8 cellular contexts compared by ENCODE assay signal in the genomic region with DNA sequence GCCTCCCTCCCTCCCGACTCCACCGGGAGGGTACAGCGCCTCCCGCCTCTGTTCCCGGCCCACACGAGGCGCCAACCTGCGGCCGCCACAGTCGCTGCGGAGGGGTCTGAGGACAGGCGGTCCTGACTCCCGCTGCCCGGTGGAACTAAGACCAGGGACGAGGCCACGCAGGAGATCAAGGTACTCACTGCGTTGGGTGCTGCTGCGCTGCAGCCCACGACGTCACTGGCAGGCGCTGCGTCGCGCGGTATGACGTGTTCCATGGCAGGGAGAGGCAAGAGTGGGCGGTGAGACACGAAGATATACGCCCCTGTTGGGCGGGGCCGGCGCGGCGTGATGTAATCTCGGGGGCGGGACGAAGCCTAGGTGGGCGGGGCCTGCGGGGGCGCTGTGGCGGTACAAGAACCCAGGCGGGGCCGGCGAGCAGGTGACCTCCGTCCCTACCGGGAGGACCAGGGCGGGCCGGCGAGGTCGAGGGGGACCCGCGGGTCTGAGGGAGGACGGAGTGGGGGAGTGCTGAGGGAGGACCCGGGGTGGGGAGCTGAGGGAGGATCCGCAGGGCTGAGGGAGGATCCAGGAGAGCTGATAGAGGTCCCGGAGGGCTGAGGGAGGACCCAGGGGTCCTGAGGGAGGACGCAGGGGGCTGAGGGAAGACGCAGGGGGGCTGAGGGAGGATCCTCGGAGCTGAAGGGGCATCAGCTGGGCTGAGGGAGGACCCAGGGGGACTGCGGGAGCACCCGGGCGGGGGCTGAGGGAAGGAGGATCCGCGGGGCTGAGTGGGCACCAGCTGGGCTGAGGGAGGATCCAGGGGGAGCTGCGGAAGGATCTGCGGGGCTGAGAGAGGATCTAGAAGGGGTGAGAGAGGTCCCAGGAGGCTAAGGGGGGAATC. TPM values are rescaled to one million over a fixed set of nuclear protein-coding genes. Genes with fewer than 3 reads are reported as not detected.
A peak's percentile ranks its signal among the peaks of the same experiment; 100 is the strongest.
DNase-seq lines count a peak whose midpoint lies in the region; TF ChIP-seq lines count a peak whose summit lies in the region.

Gene MRPL55, minus strand, starts transcription at position 227 of the 889 bp plus-strand sequence. CDS start 1,039 bp downstream, outside the sequence.

- peaks cover 5% of the 10 kb centered on the region for H3K36me3 ChIP-seq in ES-I3 (ENCODE audit: insufficient read depth, low read length)
- H3K36me3 ChIP-seq in HAP-1 (replicated peaks) = peaks cover 13% of the 10 kb centered on the region
- peaks cover 18% of the 10 kb centered on the region for H3K36me3 ChIP-seq in MG63
- no peaks in the 10 kb centered on the region for H3K36me3 ChIP-seq in neural cell (ENCODE audit: insufficient read depth, low read length)
- H3K36me3 ChIP-seq in stomach = peaks cover 14 to 29% (median 26%) of the 10 kb centered on the region in 4 donors

- intact Hi-C loops in stomach (cut with DNase I; ENCODE audit: low total_unique reads) = no loop called here

- H3K27me3 ChIP-seq in HAP-1 (ENCODE audit: low read depth) = no peaks in the 10 kb centered on the region
- no peaks in the 10 kb centered on the region for H3K27me3 ChIP-seq in MG63
- H3K27me3 ChIP-seq in neural cell (ENCODE audit: insufficient read depth, low read depth, low read length) = no peaks in the 10 kb centered on the region
- no peaks in the 10 kb centered on the region for H3K27me3 ChIP-seq in stomach

- peak; percentile 93 to 97 for DNase-seq in HAP-1 (ENCODE audit: low spot score in 2 of 2)
- DNase-seq in MG63 = peak; percentile 95
- peak; percentile 88 for DNase-seq in SHP77 treated with DMSO at 0.1 percent for 48 hours (lab: John Stamatoyannopoulos, UW)
- DNase-seq in activated effector memory CD4-positive, alpha-beta T cell treated with anti-CD3 and anti-CD28 coated beads, Interleukin-2, amount 50 U/mL, for 16 hours = peak; percentile 99
- DNase-seq in fibroblast of the conjunctiva (ENCODE audit: low read depth) = peak; percentile 89
- DNase-seq in stomach = peak; percentile 99

- in situ Hi-C loops in HAP-1 (cut with MboI; ENCODE audit: low sequenced_read_pairs) = no loop called here

- H3K4me2 ChIP-seq in neural cell (ENCODE audit: low read length) = peak within 1 kb of the TSS; percentile 85

- TF ChIP-seq POLR2A in stomach (IDR thresholded peaks at IDR 0.05) = peak in 2 of 4 donors; percentile 68 to 83

- H4K20me1 ChIP-seq in neural cell (ENCODE audit: insufficient read depth) = no peaks in the 10 kb centered on the region

- H3K9me2 ChIP-seq in neural cell (ENCODE audit: insufficient read depth, low read length) = no peaks in the 10 kb centered on the region

- H3K9me3 ChIP-seq in ES-I3 (ENCODE audit: control insufficient read depth, insufficient read depth, low read length) (no peaks in the 10 kb centered on the region), HAP-1 (no peaks in the 10 kb centered on the region), MG63 (no peaks in the 10 kb centered on the region), neural cell (ENCODE audit: low read length) (no peaks in the 10 kb centered on the region), stomach (no peaks in the 10 kb centered on the region)

- peak within 1 kb of the TSS; percentile 77 for H2AFZ ChIP-seq in neural cell (ENCODE audit: low read depth, low read length)

- TF ChIP-seq EP300 in neural cell (conservative IDR thresholded peaks at IDR 0.05; ENCODE audit: poor library complexity, severe bottlenecking) = peak; percentile 76
- TF ChIP-seq EP300 in stomach (IDR thresholded peaks at IDR 0.05) = no peak

- H3K4me3 ChIP-seq in HAP-1 (peak within 1 kb of the TSS; percentile 89), MG63 (peak within 1 kb of the TSS; percentile 93), neural cell (ENCODE audit: low read length) (peak within 1 kb of the TSS; percentile 82), stomach (peak within 1 kb of the TSS; percentile 63 to 89 (median 84))

- peak; percentile 20 for TF ChIP-seq RAD21 in neural cell (conservative IDR thresholded peaks at IDR 0.05)

- H3K9ac ChIP-seq in ES-I3 (ENCODE audit: low read depth, low read length) (peak within 1 kb of the TSS; percentile 82), neural cell (ENCODE audit: low read length) (peak within 1 kb of the TSS; percentile 88)

- H3K27ac ChIP-seq in neural cell (ENCODE audit: low read length) = peak within 1 kb of the TSS; percentile 76
- H3K27ac ChIP-seq in stomach = peak within 1 kb of the TSS; percentile 89 to 95 (median 92)

- H3K4me1 ChIP-seq in ES-I3 (ENCODE audit: insufficient read depth, low read length) (no peaks in the 10 kb centered on the region), HAP-1 (peaks cover 2% of the 10 kb centered on the region; the same call in 1 of the 2 replicates), stomach (peaks cover 20 to 39% (median 28%) of the 10 kb centered on the region in 4 donors)

- 0 to 1% (median 1%) methylated on average over 63 to 66 of the region's 66 CpGs for WGBS in stomach, 5 donors

- no peaks in the 10 kb centered on the region for H3F3A ChIP-seq in neural cell (ENCODE audit: insufficient read depth, low read length, poor library complexity, severe bottlenecking)

- TF ChIP-seq CTCF in neural cell (IDR thresholded peaks at IDR 0.05; ENCODE audit: poor library complexity, severe bottlenecking) (peak; percentile 32), stomach (IDR thresholded peaks at IDR 0.05) (peak in 1 of 7 experiments; percentile 31)

- peaks cover 18% of the 10 kb centered on the region for H3K79me2 ChIP-seq in neural cell (replicated peaks; ENCODE audit: insufficient read depth, low read length)

TF ChIP-seq in neural cell, 6 proteins besides CTCF, POLR2A, EP300 and RAD21:
- peak; percentile 62 for TF ChIP-seq TAF1 (IDR thresholded peaks at IDR 0.05; ENCODE audit: low read depth)
- TF ChIP-seq SMC3 (conservative IDR thresholded peaks at IDR 0.05; ENCODE audit: poor library complexity) = no peak
- peak; percentile 100 for TF ChIP-seq POLR2AphosphoS5 (IDR thresholded peaks at IDR 0.05)
- no peak for TF ChIP-seq EZH2 (IDR thresholded peaks at IDR 0.05; ENCODE audit: borderline replicate concordance, insufficient read depth, low read length, poor library complexity, severe bottlenecking)
- peak; percentile 86 for TF ChIP-seq MXI1 (conservative IDR thresholded peaks at IDR 0.05; ENCODE audit: poor library complexity, severe bottlenecking)
- TF ChIP-seq REST (IDR thresholded peaks at IDR 0.05; ENCODE audit: borderline replicate concordance) = peak; percentile 81

RNA-seq across cellular contexts. Expression of gene MRPL55, which starts in this region (rescaled TPM):
- 46.6 and 83.8 TPM in 2 replicates for total RNA-seq in MG63 (2014; rRNA removed; shearing (Covaris generic); ENCODE audit: low replicate concordance)
- polyA plus RNA-seq in neural cell = 168 and 178 TPM in 2 replicates
- polyA minus RNA-seq in neural cell = 39.2 and 54.3 TPM in 2 replicates
- 100 to 1,000 TPM in 1 of 5 donors, 10 to 100 TPM in 4; 18.7 to 101 (median 77.4) TPM for total RNA-seq in stomach
- 100 to 1,000 TPM; 136 to 158 (median 156) TPM for polyA plus RNA-seq in stomach

Comparison
In these comparisons a context has a peak if more than half of its experiments do, and no peak if none do; other contexts are left out.
1. Peak in every context shown above with its lines: DNase-seq, H3K4me3 ChIP-seq and H3K27ac ChIP-seq.